Comparison of ENCODE assay signal across 8 cellular contexts in the genomic region with DNA sequence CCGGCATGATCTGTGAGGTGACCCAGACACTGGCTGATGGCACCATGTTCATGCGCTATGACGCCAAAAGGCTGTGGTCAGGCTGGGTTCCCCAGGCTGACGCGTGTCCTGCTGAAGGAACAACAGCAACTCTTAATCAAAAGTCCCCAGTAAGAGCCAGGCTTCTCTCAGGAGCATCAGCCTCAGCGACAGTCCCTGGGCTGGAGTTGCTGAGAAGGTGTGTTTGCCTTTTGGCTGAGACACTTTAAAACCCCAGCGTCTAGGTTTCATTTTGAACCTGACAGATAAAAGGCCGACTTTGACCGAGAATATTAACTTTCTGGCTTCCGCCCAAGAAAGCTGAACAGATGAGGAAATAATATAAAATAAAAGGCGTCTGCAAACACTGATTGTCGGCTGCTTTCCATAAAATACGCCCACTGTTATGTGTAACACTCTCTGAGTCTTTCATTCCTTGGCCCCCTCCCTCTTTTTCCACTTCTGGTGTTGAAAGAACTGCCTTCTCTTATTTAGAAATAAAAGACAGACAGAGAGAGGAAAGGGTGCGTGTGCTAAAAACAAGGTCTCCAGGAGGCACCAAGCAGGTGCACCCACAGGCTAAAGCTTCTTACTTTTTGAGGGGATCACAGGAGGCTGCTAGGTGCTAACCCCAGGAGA.
DNase-seq lines count a peak whose midpoint lies in the region; ATAC-seq lines count a peak whose summit lies in the region.

No MANE protein-coding gene starts in this region.

- peaks cover 13 to 31% (median 19%) of the 10 kb centered on the region in 4 donors for H3K4me1 Mint-ChIP-seq in CD4-positive, CD25-positive, alpha-beta regulatory T cell

- H3K9me3 ChIP-seq in CD4-positive, CD25-positive, alpha-beta regulatory T cell (ENCODE audit: control insufficient read depth in 2 of 2, low read length in 2 of 2), result no peaks in the 10 kb centered on the region
- no peaks in the 10 kb centered on the region for H3K9me3 ChIP-seq in mucosa of stomach (ENCODE audit: control insufficient read depth, low read length)

- peaks cover 4% of the 10 kb centered on the region for H3K27me3 Mint-ChIP-seq in CD4-positive, CD25-positive, alpha-beta regulatory T cell

- peak overlapping the region; percentile 34 for H3K9ac ChIP-seq in mucosa of stomach (ENCODE audit: low read length)

- peaks cover 0 to 1% (median 0%) of the 10 kb centered on the region in 7 donors for H3K9me3 Mint-ChIP-seq in CD4-positive, CD25-positive, alpha-beta regulatory T cell

- peak overlapping the region; percentile 69 to 81 (median 76) for H3K4me3 Mint-ChIP-seq in CD4-positive, CD25-positive, alpha-beta regulatory T cell

- H3K27me3 ChIP-seq in CD4-positive, CD25-positive, alpha-beta regulatory T cell (ENCODE audit: control insufficient read depth, insufficient read depth, low read length), result no peaks in the 10 kb centered on the region
- H3K27me3 ChIP-seq in mucosa of stomach (ENCODE audit: control insufficient read depth, insufficient read depth, low read length), result no peaks in the 10 kb centered on the region

- peak; percentile 37 to 74 (median 57) for DNase-seq in CD4-positive, CD25-positive, alpha-beta regulatory T cell
- DNase-seq in NCI-H2081 (lab: John Stamatoyannopoulos, UW) (peak; percentile 51 to 76), KBM-7 (no peak), T1000 (lab: John Stamatoyannopoulos, UW) (no peak), D341Med (ENCODE audit: low spot score) (no peak), SIG-M5 (lab: John Stamatoyannopoulos, UW) (no peak)
- peak; percentile 51 to 54 for DNase-seq in activated T-cell treated with anti-CD3 and anti-CD28 coated beads, Interleukin-2, amount 50 U/mL, for 48 hours

- peak overlapping the region; percentile 74 for H3K27ac ChIP-seq in CD4-positive, CD25-positive, alpha-beta regulatory T cell (ENCODE audit: insufficient read depth, low read length, poor library complexity, severe bottlenecking)

- H3K4me3 ChIP-seq in CD4-positive, CD25-positive, alpha-beta regulatory T cell (ENCODE audit: low read depth, low read length), result peak overlapping the region; percentile 67
- no peak overlapping the region for H3K4me3 ChIP-seq in mucosa of stomach (ENCODE audit: low read length)

- peaks cover 23% of the 10 kb centered on the region for H3K4me1 ChIP-seq in CD4-positive, CD25-positive, alpha-beta regulatory T cell (ENCODE audit: control insufficient read depth, insufficient read depth, low read length, poor library complexity, severe bottlenecking)
- H3K4me1 ChIP-seq in mucosa of stomach (ENCODE audit: control insufficient read depth, insufficient read depth, low read length), result peaks cover 17% of the 10 kb centered on the region

- ATAC-seq in CD4-positive, CD25-positive, alpha-beta regulatory T cell (ENCODE audit: low read depth in 2 of 2), result peak; percentile 63 to 68

- no peaks in the 10 kb centered on the region for H3K36me3 Mint-ChIP-seq in CD4-positive, CD25-positive, alpha-beta regulatory T cell

- in situ Hi-C loops in KBM-7 (cut with MboI; ENCODE audit: low pct_unique_long_range_greater_than_20kb, low sequenced_read_pairs), result no loop called here

- H3K27ac Mint-ChIP-seq in CD4-positive, CD25-positive, alpha-beta regulatory T cell, result peak overlapping the region; percentile 92 to 96 (median 95)

- no peaks in the 10 kb centered on the region for H3K36me3 ChIP-seq in CD4-positive, CD25-positive, alpha-beta regulatory T cell (ENCODE audit: control insufficient read depth, insufficient read depth, low read length)
- H3K36me3 ChIP-seq in mucosa of stomach (ENCODE audit: control insufficient read depth, insufficient read depth, low read length), result no peaks in the 10 kb centered on the region

Comparison
In these comparisons a context has a peak if more than half of its experiments do, and no peak if none do; other contexts are left out.
1. DNase-seq: peak in CD4-positive, CD25-positive, alpha-beta regulatory T cell (3 of 3), NCI-H2081 (2 of 2) and activated T-cell treated with anti-CD3 and anti-CD28 coated beads, Interleukin-2, amount 50 U/mL, for 48 hours (2 of 2); none in KBM-7 (single experiment), T1000 (single experiment), D341Med (single experiment) and SIG-M5 (single experiment).